In genomic region chr2:225660262-225661091, GRCh38 we compare ENCODE assay signal across 8 cellular contexts.
DNase-seq lines count a peak whose midpoint lies in the region; ATAC-seq and TF ChIP-seq lines count a peak whose summit lies in the region.

No MANE protein-coding gene starts in this region.

- H3K4me1 Mint-ChIP-seq in osteocyte (ENCODE audit: unreplicated experiment), result no peaks in the 10 kb centered on the region

- peak; percentile 87 for ATAC-seq in GM21619 (IDR thresholded peaks at IDR 0.05; ENCODE audit: unreplicated experiment)

- no peak overlapping the region for H3K4me3 ChIP-seq in Jurkat, Clone E6-1 (ENCODE audit: low read length)
- H3K4me3 ChIP-seq in fibroblast of villous mesenchyme (ENCODE audit: low read depth, low read length), result no peak overlapping the region
- H3K4me3 ChIP-seq in tibial artery, result no peak overlapping the region

- no peaks in the 10 kb centered on the region for H3K9me3 ChIP-seq in tibial artery

- H3K4me3 Mint-ChIP-seq in osteocyte (ENCODE audit: unreplicated experiment), result no peak overlapping the region

- no peak overlapping the region for H3K27ac Mint-ChIP-seq in osteocyte (ENCODE audit: unreplicated experiment)

- no peak overlapping the region for H3K27ac ChIP-seq in tibial artery

- no peaks in the 10 kb centered on the region for H3K4me1 ChIP-seq in tibial artery

- H3K9me3 Mint-ChIP-seq in osteocyte (ENCODE audit: unreplicated experiment), result no peaks in the 10 kb centered on the region

- H3K27me3 ChIP-seq in tibial artery, result no peaks in the 10 kb centered on the region

- intact Hi-C loops in tibial artery (cut with DNase I; ENCODE audit: low total_unique reads), result no loop called here

- TF ChIP-seq CTCF in fibroblast of villous mesenchyme (IDR thresholded peaks at IDR 0.05; ENCODE audit: insufficient read depth, low read depth, low read length), result peak; percentile 90
- peak; percentile 94 for TF ChIP-seq CTCF in osteocyte (IDR thresholded peaks at IDR 0.05)
- peak; percentile 64 to 71 for TF ChIP-seq CTCF in tibial artery (IDR thresholded peaks at IDR 0.05)

- H3K36me3 ChIP-seq in tibial artery, result no peaks in the 10 kb centered on the region

- DNase-seq in ELF-1 (ENCODE audit: low read depth, low spot score) (peak; percentile 38), RKO (ENCODE audit: low spot score) (peak; percentile 63), activated T-helper 1 cell treated with Interleukin-2 at 50 U/mL for 16 hours (ENCODE audit: low read depth) (peak; percentile 44), fibroblast of villous mesenchyme (ENCODE audit: low read depth) (peak; percentile 63), osteocyte (ENCODE audit: extremely low spot score, unreplicated experiment) (peak; percentile 87), tibial artery (peak; percentile 73 to 78)
- DNase-seq in Jurkat, Clone E6-1 (ENCODE audit: low read depth, low spot score), result peak; percentile 52

- peaks cover 23% of the 10 kb centered on the region for H3K27me3 Mint-ChIP-seq in osteocyte (ENCODE audit: unreplicated experiment)

- no peaks in the 10 kb centered on the region for H3K36me3 Mint-ChIP-seq in osteocyte (ENCODE audit: unreplicated experiment)
